8 cellular contexts compared by ENCODE assay signal in the genomic region with DNA sequence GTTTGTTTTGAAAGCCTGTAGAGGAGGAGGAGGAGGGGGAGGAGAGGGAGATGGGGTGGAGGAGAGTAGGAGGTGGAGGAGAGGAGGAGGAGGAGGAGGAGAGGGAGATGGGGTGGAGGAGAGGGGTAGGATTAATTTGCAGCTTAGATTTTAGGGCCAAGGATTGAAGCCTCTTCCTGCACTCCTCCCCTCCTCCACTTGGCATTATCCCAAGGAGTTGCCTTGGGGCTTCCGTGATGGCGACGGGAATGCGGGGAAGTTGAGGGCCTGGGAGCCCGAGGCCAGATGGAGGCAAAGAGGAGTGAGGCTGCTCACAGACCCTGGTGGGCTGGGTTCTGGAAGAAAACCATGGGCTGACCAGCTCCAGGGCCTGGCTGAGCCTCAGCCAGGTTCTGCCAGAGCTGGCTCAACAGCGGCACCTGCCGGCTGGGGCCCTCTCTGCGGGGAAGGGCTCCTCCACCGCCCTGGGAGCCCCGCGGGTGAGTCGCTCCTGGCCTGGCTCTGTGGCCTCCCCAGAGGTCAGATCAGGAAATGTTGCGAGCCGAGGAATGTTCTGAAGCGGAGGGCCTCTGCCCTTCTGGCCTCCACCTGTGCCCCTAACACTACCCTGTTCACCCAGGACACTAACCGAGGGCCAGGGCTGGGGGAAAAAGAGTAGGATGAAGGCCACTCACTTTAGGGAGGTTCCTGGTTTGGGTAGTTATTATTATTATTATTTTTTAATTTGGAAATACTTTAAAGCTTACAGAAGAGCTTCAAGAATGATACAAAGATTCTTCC. TPM values are rescaled to one million over a fixed set of nuclear protein-coding genes. Genes with fewer than 3 reads are reported as not detected.
A peak's percentile ranks its signal among the peaks of the same experiment; 100 is the strongest.
DNase-seq lines count a peak whose midpoint lies in the region; ATAC-seq and TF ChIP-seq lines count a peak whose summit lies in the region.

No MANE protein-coding gene starts in this region.

- CTCF ChIA-PET in CD8-positive, alpha-beta T cell (lab: Charles Lee), result interaction anchor here (0.6 to 10.6 kb wide), 44 partner anchors 9 to 319 kb away, joined by 3 to 277 read pairs (median 6); a partner anchor contains a TSS

- DNase-seq in CD8-positive, alpha-beta T cell, result peak; percentile 75 to 93 (median 83)
- DNase-seq in M059J (ENCODE audit: low read depth), result peak; percentile 87
- DNase-seq in SJCRH30, result peak; percentile 91 to 94
- peak; percentile 71 to 88 (median 84) for DNase-seq in activated naive CD4-positive, alpha-beta T cell (lab: John Stamatoyannopoulos, UW)
- DNase-seq in nucleus accumbens (lab: John Stamatoyannopoulos, UW), result peak in 54 of 56 donors; percentile 15 to 94 (median 79)
- peak; percentile 89 for DNase-seq in superior temporal gyrus (ENCODE audit: extremely low spot score)

- WGBS in gastroesophageal sphincter (ENCODE audit: low coverage in 1 of 2), 2 donors, result 0 to 13% methylated on average over 2 to 4 of the region's 16 CpGs

- intact Hi-C loops in CD8-positive, alpha-beta T cell (cut with DNase I, micrococcal nuclease), result loop anchor here (1.0 to 2.0 kb wide), 4 partner anchors 45 to 423 kb away; a partner anchor contains a TSS

- no peaks in the 10 kb centered on the region for H3K9me3 ChIP-seq in CD8-positive, alpha-beta T cell (ENCODE audit: low read length)
- H3K9me3 ChIP-seq in SJCRH30 (replicated peaks) (no peaks in the 10 kb centered on the region), gastroesophageal sphincter (no peaks in the 10 kb centered on the region)

- no peaks in the 10 kb centered on the region for H3K27me3 Mint-ChIP-seq in CD8-positive, alpha-beta T cell (ENCODE audit: low read depth)

- peak; percentile 85 for TF ChIP-seq CTCF in CD8-positive, alpha-beta T cell (IDR thresholded peaks at IDR 0.05)
- TF ChIP-seq CTCF in gastroesophageal sphincter (IDR thresholded peaks at IDR 0.05), result peak; percentile 97 to 100 (median 99)

- H3K4me1 Mint-ChIP-seq in CD8-positive, alpha-beta T cell (ENCODE audit: low read depth), result peaks cover 4% of the 10 kb centered on the region

- no peak overlapping the region for H3K4me3 Mint-ChIP-seq in CD8-positive, alpha-beta T cell

- TF ChIP-seq POLR2A in gastroesophageal sphincter (IDR thresholded peaks at IDR 0.05), result no peak

- no peak for TF ChIP-seq EP300 in gastroesophageal sphincter (IDR thresholded peaks at IDR 0.05)

- no peak overlapping the region for H3K4me3 ChIP-seq in CD8-positive, alpha-beta T cell (ENCODE audit: low read depth, low read length)
- H3K4me3 ChIP-seq in SJCRH30, result no peak overlapping the region
- H3K4me3 ChIP-seq in gastroesophageal sphincter, result peak overlapping the region in 1 of 2 donors; percentile 9

- H3K4me1 ChIP-seq in CD8-positive, alpha-beta T cell (ENCODE audit: insufficient read depth, low read length), result peaks cover 7% of the 10 kb centered on the region
- peaks cover 17% of the 10 kb centered on the region for H3K4me1 ChIP-seq in SJCRH30
- peaks cover 0 to 16% (median 9%) of the 10 kb centered on the region in 3 donors for H3K4me1 ChIP-seq in gastroesophageal sphincter

- ATAC-seq in CD8-positive, alpha-beta T cell, result peak; percentile 100
- ATAC-seq in GM21447 (IDR thresholded peaks at IDR 0.05; ENCODE audit: unreplicated experiment) (peak; percentile 72), gastroesophageal sphincter (peak; percentile 94)

- H3K27ac ChIP-seq in CD8-positive, alpha-beta T cell (ENCODE audit: low read depth, low read length), result no peak overlapping the region
- H3K27ac ChIP-seq in SJCRH30, result no peak overlapping the region
- peak overlapping the region in 3 of 4 donors; percentile 69 to 74 (median 72) for H3K27ac ChIP-seq in gastroesophageal sphincter

- H3K36me3 ChIP-seq in CD8-positive, alpha-beta T cell (ENCODE audit: insufficient read depth, low read length), result no peaks in the 10 kb centered on the region
- H3K36me3 ChIP-seq in SJCRH30 (no peaks in the 10 kb centered on the region), gastroesophageal sphincter (no peaks in the 10 kb centered on the region)

- H3K27me3 ChIP-seq in CD8-positive, alpha-beta T cell (ENCODE audit: insufficient read depth, low read length), result no peaks in the 10 kb centered on the region
- H3K27me3 ChIP-seq in SJCRH30 (no peaks in the 10 kb centered on the region), gastroesophageal sphincter (no peaks in the 10 kb centered on the region)

- POLR2A ChIA-PET in CD8-positive, alpha-beta T cell (lab: Charles Lee), result interaction anchor here (1.0 to 3.1 kb wide), 5 partner anchors 25 to 62 kb away, joined by 3 to 37 read pairs (median 14); a partner anchor contains a TSS

- no peak overlapping the region for H3K27ac Mint-ChIP-seq in CD8-positive, alpha-beta T cell

- H3K9me3 Mint-ChIP-seq in CD8-positive, alpha-beta T cell, result no peaks in the 10 kb centered on the region

- no peaks in the 10 kb centered on the region for H3K36me3 Mint-ChIP-seq in CD8-positive, alpha-beta T cell

RNA-seq across cellular contexts. Expression of a gene that starts 23.9 kb away (rescaled TPM):
- 100 to 1,000 TPM; 527 to 558 TPM for total RNA-seq in CD8-positive, alpha-beta T cell
- total RNA-seq in M059J (2014; rRNA removed; shearing (Covaris generic)), result 3.1 and 5.6 TPM in 2 replicates
- total RNA-seq in SJCRH30 (2014; rRNA removed; shearing (Covaris generic)), result 0.91 and 1.1 TPM in 2 replicates
- 10 to 100 TPM; 12.0 to 21.9 (median 14.9) TPM for total RNA-seq in gastroesophageal sphincter

RNA-seq across cellular contexts. Expression of a gene that starts 36.1 kb away (rescaled TPM):
- 1 to 10 TPM; 1.2 to 1.4 TPM for total RNA-seq in CD8-positive, alpha-beta T cell
- total RNA-seq in M059J (2014; rRNA removed; shearing (Covaris generic)), result 3.2 and 7.0 TPM in 2 replicates
- total RNA-seq in SJCRH30 (2014; rRNA removed; shearing (Covaris generic)), result 6.2 and 6.3 TPM in 2 replicates
- 10 to 100 TPM in 1 of 4 donors, 1 to 10 TPM in 3; 3.8 to 11.1 (median 8.6) TPM for total RNA-seq in gastroesophageal sphincter

RNA-seq across cellular contexts. Expression of a gene that starts 49.5 kb away (rescaled TPM):
- 10 to 100 TPM; 76.5 to 77.2 TPM for total RNA-seq in CD8-positive, alpha-beta T cell
- 3.4 and 8.0 TPM in 2 replicates for total RNA-seq in M059J (2014; rRNA removed; shearing (Covaris generic))
- 9.7 and 10.5 TPM in 2 replicates for total RNA-seq in SJCRH30 (2014; rRNA removed; shearing (Covaris generic))
- total RNA-seq in gastroesophageal sphincter, result 10 to 100 TPM; 48.3 to 56.3 (median 53.8) TPM

Comparison
In these comparisons a context has a peak if more than half of its experiments do, and no peak if none do; other contexts are left out.
1. H3K27ac ChIP-seq: peak in gastroesophageal sphincter (3 of 4); none in CD8-positive, alpha-beta T cell (single experiment) and SJCRH30 (single experiment).
2. RNA of a gene that starts 23.9 kb away (total RNA-seq): 527 to 558 TPM in CD8-positive, alpha-beta T cell; 12.0 to 21.9 TPM in gastroesophageal sphincter, 3.1 to 5.6 TPM in M059J and 0.91 to 1.1 TPM in SJCRH30; every median in the first group is over 10 times any median in the second.
3. Peak in every context shown above with its lines, with median percentiles within 50 percentile points of each other: ATAC-seq and DNase-seq.